Comparison of ENCODE assay signal across 1 cellular context in genomic region chr7:151717415-151717814, GRCh38.
TF ChIP-seq lines count a peak whose summit lies in the region.

No MANE protein-coding gene starts in this region.

TF ChIP-seq in WTC11, 78 proteins besides CTCF, POLR2A, EP300 and RAD21 (continued from another document):
- TF ChIP-seq USF1 (CRISPR knock-in tag; IDR thresholded peaks at IDR 0.05) (no peak), MYBL2 (CRISPR knock-in tag; IDR thresholded peaks at IDR 0.05) (no peak), GTF2I (CRISPR knock-in tag; conservative IDR thresholded peaks at IDR 0.05) (no peak), ESRRA (CRISPR knock-in tag; IDR thresholded peaks at IDR 0.05; ENCODE audit: borderline replicate concordance) (no peak), NFATC4 (CRISPR knock-in tag; IDR thresholded peaks at IDR 0.05) (no peak), ERG (CRISPR knock-in tag; IDR thresholded peaks at IDR 0.05) (no peak)
